Comparison of ENCODE assay signal across 27 cellular contexts in the genomic region with DNA sequence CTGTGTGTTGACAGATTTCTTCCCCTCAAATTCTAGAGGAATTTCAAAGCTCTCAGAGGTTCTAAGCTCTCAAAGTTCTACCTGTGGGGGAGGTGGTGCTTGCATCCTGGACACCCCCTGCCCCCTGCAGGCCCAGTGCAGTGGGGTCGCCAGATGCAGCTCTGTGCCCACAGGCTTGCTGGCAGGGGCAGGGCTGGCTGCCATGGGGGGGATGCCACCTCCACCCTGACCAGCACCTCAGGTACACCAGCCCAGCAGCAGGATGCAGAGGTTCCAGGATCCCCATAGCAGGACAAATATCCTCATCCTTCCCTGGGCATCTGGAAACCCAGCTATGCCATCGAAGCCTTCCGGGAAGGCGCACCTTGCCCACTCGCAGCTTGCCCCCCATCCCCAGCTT.
DNase-seq lines count a peak whose midpoint lies in the region; ATAC-seq and TF ChIP-seq lines count a peak whose summit lies in the region.
"Had no signal": no experiment of that assay in that cellular context is flagged by ENCODE, and none has a peak within 500 bp of the region (broad histone marks: within the 10 kb centered on the region; RNA-seq: fewer than 3 reads in every experiment).

No MANE protein-coding gene starts in this region.

- no peak for TF ChIP-seq POLR2A in Peyer's patch (IDR thresholded peaks at IDR 0.05)
- no peak for TF ChIP-seq POLR2A in stomach (IDR thresholded peaks at IDR 0.05)

- no peak overlapping the region for H3K4me2 ChIP-seq in SK-N-SH
- H3K4me2 ChIP-seq: GM23338 had no signal

- no peaks in the 10 kb centered on the region for H3F3A ChIP-seq in SK-N-SH (replicated peaks; ENCODE audit: insufficient read depth)

- H4K20me1 ChIP-seq in SK-N-SH (ENCODE audit: insufficient read depth): no peaks in the 10 kb centered on the region

- H3K4me1 ChIP-seq in SK-N-SH (ENCODE audit: control insufficient read depth in 1 of 2, insufficient read depth in 2 of 2, low read depth in 1 of 2, low read length in 1 of 2): peaks cover 0 to 19% of the 10 kb centered on the region in 2 experiments; a peak in 1 of 4 replicates
- H3K4me1 ChIP-seq in Peyer's patch: no peaks in the 10 kb centered on the region
- H3K4me1 ChIP-seq in stomach: no peaks in the 10 kb centered on the region
- H3K4me1 ChIP-seq in naive thymus-derived CD4-positive, alpha-beta T cell (ENCODE audit: control insufficient read depth in 2 of 2, insufficient read depth in 2 of 2, low read length in 2 of 2): peaks cover 7 to 8% of the 10 kb centered on the region in 2 donors
- H3K4me1 ChIP-seq: Caco-2, HAP-1 had no signal

- H3K36me3 ChIP-seq in SK-N-SH (replicated peaks in 1 of 2; ENCODE audit: control insufficient read depth in 1 of 2, insufficient read depth in 2 of 2, low read length in 1 of 2) (no peaks in the 10 kb centered on the region), Peyer's patch (no peaks in the 10 kb centered on the region), stomach (no peaks in the 10 kb centered on the region)
- no peaks in the 10 kb centered on the region for H3K36me3 ChIP-seq in naive thymus-derived CD4-positive, alpha-beta T cell (ENCODE audit: control insufficient read depth in 2 of 3, insufficient read depth in 3 of 3, low read length in 3 of 3)
- H3K36me3 ChIP-seq: HAP-1 had no signal

- WGBS in SK-N-SH (ENCODE audit: low lambda C conversion rate): 62% methylated on average over 4 of the region's 5 CpGs
- WGBS in stomach, 5 donors: 81 to 98% (median 89%) methylated on average over 1 to 5 of the region's 5 CpGs

- no peaks in the 10 kb centered on the region for H3K9me3 ChIP-seq in SK-N-SH
- no peaks in the 10 kb centered on the region for H3K9me3 ChIP-seq in Peyer's patch
- H3K9me3 ChIP-seq in stomach: peaks cover 3 to 14% (median 7%) of the 10 kb centered on the region in 4 donors
- no peaks in the 10 kb centered on the region for H3K9me3 ChIP-seq in naive thymus-derived CD4-positive, alpha-beta T cell (ENCODE audit: control insufficient read depth in 2 of 3, low read length in 3 of 3)

- H3K4me3 ChIP-seq in SK-N-SH (ENCODE audit: low read depth in 2 of 2, low read length in 1 of 2) (no peak overlapping the region), Peyer's patch (no peak overlapping the region), stomach (no peak overlapping the region)
- no peak overlapping the region for H3K4me3 ChIP-seq in naive thymus-derived CD4-positive, alpha-beta T cell (ENCODE audit: low read length)
- H3K4me3 ChIP-seq: GM23338, HAP-1 had no signal

- H3K79me2 ChIP-seq in SK-N-SH (ENCODE audit: insufficient read depth): no peaks in the 10 kb centered on the region

- H3K27ac ChIP-seq in SK-N-SH (ENCODE audit: low read depth in 2 of 2, low read length in 1 of 2) (peak overlapping the region in 1 of 2 experiments; percentile 77; a peak in 2 of 4 replicates), Peyer's patch (no peak overlapping the region), stomach (no peak overlapping the region), RWPE1 (no peak overlapping the region)
- no peak overlapping the region for H3K27ac ChIP-seq in naive thymus-derived CD4-positive, alpha-beta T cell (ENCODE audit: low read depth, low read length)
- H3K27ac ChIP-seq: 22Rv1, C4-2B, HL-60 had no signal

- TF ChIP-seq RAD21 in SK-N-SH (IDR thresholded peaks at IDR 0.05; ENCODE audit: low read length): no peak

- no peak overlapping the region for H2AFZ ChIP-seq in SK-N-SH (ENCODE audit: low read depth)
- H2AFZ ChIP-seq: GM23338 had no signal

- TF ChIP-seq EP300 in SK-N-SH (IDR thresholded peaks at IDR 0.05; ENCODE audit: borderline replicate concordance in 1 of 2, low read depth in 1 of 2, low read length in 1 of 2) (no peak), stomach (IDR thresholded peaks at IDR 0.05) (no peak)

- H3K4me3 Mint-ChIP-seq in naive thymus-derived CD4-positive, alpha-beta T cell: no peak overlapping the region
- H3K4me3 Mint-ChIP-seq: B cell; CD8-positive, alpha-beta T cell; GM23338; HFFc6 had no signal

- intact Hi-C loops in stomach (cut with DNase I; ENCODE audit: low total_unique reads): no loop called here
- intact Hi-C loops in naive thymus-derived CD4-positive, alpha-beta T cell (cut with micrococcal nuclease): no loop called here

- no peaks in the 10 kb centered on the region for H3K9me2 ChIP-seq in SK-N-SH

- H3K27me3 ChIP-seq in SK-N-SH (ENCODE audit: insufficient read depth) (no peaks in the 10 kb centered on the region), Peyer's patch (no peaks in the 10 kb centered on the region), stomach (peaks cover 0 to 69% (median 10%) of the 10 kb centered on the region in 3 donors)
- H3K27me3 ChIP-seq in naive thymus-derived CD4-positive, alpha-beta T cell (ENCODE audit: control insufficient read depth in 2 of 2, insufficient read depth in 2 of 2, low read length in 2 of 2): no peaks in the 10 kb centered on the region

- CTCF ChIA-PET in SK-N-SH (lab: Yijun Ruan, JAX): interaction anchor here (0.9 to 1.6 kb wide), 4 partner anchors 10 to 106 kb away, joined by 3 to 8 read pairs (median 4); no protein-coding TSS in a partner anchor
- CTCF ChIA-PET in RWPE1 (lab: Yijun Ruan, JAX): no interaction called here
- CTCF ChIA-PET in naive thymus-derived CD4-positive, alpha-beta T cell (lab: Charles Lee): no interaction called here

- H3K9ac ChIP-seq in SK-N-SH: no peak overlapping the region

- TF ChIP-seq CTCF in SK-N-SH (IDR thresholded peaks at IDR 0.05) (no peak), Peyer's patch (IDR thresholded peaks at IDR 0.05) (no peak), stomach (IDR thresholded peaks at IDR 0.05) (no peak), RWPE1 (conservative IDR thresholded peaks at IDR 0.05; ENCODE audit: low read depth) (no peak)

- POLR2A ChIA-PET in SK-N-SH (lab: Yijun Ruan, JAX): interaction anchor here (1.0 to 1.2 kb wide), 2 partner anchors 10 to 11 kb away, joined by 3 to 4 read pairs; no protein-coding TSS in a partner anchor
- POLR2A ChIA-PET in RWPE1 (lab: Yijun Ruan, JAX; ENCODE audit: low non-redundant PET): no interaction called here
- POLR2A ChIA-PET in naive thymus-derived CD4-positive, alpha-beta T cell (lab: Charles Lee): no interaction called here

- peaks cover 7 to 56% (median 37%) of the 10 kb centered on the region in 5 donors for H3K27me3 Mint-ChIP-seq in naive thymus-derived CD4-positive, alpha-beta T cell

- no peak overlapping the region for H3K27ac Mint-ChIP-seq in naive thymus-derived CD4-positive, alpha-beta T cell
- H3K27ac Mint-ChIP-seq: B cell; CD8-positive, alpha-beta T cell; GM23338; HFFc6 had no signal

- peaks cover 0 to 11% (median 7%) of the 10 kb centered on the region in 5 donors for H3K36me3 Mint-ChIP-seq in naive thymus-derived CD4-positive, alpha-beta T cell
- H3K36me3 Mint-ChIP-seq: CD8-positive, alpha-beta T cell had no signal

- peaks cover 0 to 27% (median 10%) of the 10 kb centered on the region in 11 donors for H3K9me3 Mint-ChIP-seq in naive thymus-derived CD4-positive, alpha-beta T cell
- H3K9me3 Mint-ChIP-seq: CD8-positive, alpha-beta T cell had no signal

- peaks cover 0 to 21% (median 13%) of the 10 kb centered on the region in 7 donors for H3K4me1 Mint-ChIP-seq in naive thymus-derived CD4-positive, alpha-beta T cell
- H3K4me1 Mint-ChIP-seq: B cell had no signal

- DNase-seq in SK-N-SH (peak; percentile 65), Peyer's patch (peak in 2 of 3 donors; percentile 7 to 23), mesenteric fat pad (ENCODE audit: low spot score) (peak; percentile 55), stomach (peak; percentile 3), RWPE1 (ENCODE audit: low spot score) (no peak), globus pallidus (ENCODE audit: low spot score) (no peak)
- no peak for DNase-seq in naive thymus-derived CD4-positive, alpha-beta T cell
- DNase-seq: Caco-2; HFFc6; NCI-H1048; NCI-H1417; NCI-H1694; NCI-H2029 treated with DMSO at 0.1 percent for 48 hours; NCI-H446 treated with DMSO at 0.1 percent for 48 hours; NCI-H526; NCI-H82; NK-92 treated with Interleukin-12 subunit alpha and Interleukin-12 subunit beta, amount 100 ng/mL, for 24 hours; PC-3; Right ventricle myocardium superior had no signal

- no peak for ATAC-seq in SK-N-SH treated with all-trans-retinoic acid at 6 μM for 48 hours
- no peak for ATAC-seq in naive thymus-derived CD4-positive, alpha-beta T cell
- ATAC-seq: CD8-positive, alpha-beta T cell; PC-3 had no signal

TF ChIP-seq in SK-N-SH, 30 proteins besides CTCF, POLR2A, EP300 and RAD21:
- TF ChIP-seq FOXJ3 (CRISPR knock-in tag; IDR thresholded peaks at IDR 0.05): no peak

TF ChIP-seq in SK-N-SH treated with all-trans-retinoic acid at 6 μM for 48 hours, 23 proteins besides CTCF, POLR2A, EP300 and RAD21:
- TF ChIP-seq SNAI2 (CRISPR knock-in tag; IDR thresholded peaks at IDR 0.05) (no peak), ZNF565 (CRISPR knock-in tag; conservative IDR thresholded peaks at IDR 0.05; ENCODE audit: low read depth) (no peak), ISL1 (CRISPR knock-in tag; IDR thresholded peaks at IDR 0.05) (no peak), TOX (CRISPR knock-in tag; IDR thresholded peaks at IDR 0.05; ENCODE audit: borderline replicate concordance) (no peak)
- TF ChIP-seq, protein P1, sequence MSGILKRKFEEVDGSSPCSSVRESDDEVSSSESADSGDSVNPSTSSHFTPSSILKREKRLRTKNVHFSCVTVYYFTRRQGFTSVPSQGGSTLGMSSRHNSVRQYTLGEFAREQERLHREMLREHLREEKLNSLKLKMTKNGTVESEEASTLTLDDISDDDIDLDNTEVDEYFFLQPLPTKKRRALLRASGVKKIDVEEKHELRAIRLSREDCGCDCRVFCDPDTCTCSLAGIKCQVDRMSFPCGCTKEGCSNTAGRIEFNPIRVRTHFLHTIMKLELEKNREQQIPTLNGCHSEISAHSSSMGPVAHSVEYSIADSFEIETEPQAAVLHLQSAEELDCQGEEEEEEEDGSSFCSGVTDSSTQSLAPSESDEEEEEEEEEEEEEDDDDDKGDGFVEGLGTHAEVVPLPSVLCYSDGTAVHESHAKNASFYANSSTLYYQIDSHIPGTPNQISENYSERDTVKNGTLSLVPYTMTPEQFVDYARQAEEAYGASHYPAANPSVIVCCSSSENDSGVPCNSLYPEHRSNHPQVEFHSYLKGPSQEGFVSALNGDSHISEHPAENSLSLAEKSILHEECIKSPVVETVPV (CRISPR knock-in tag; IDR thresholded peaks at IDR 0.05): no peak

Comparison
In these comparisons a context has a peak if more than half of its experiments do, and no peak if none do; other contexts are left out.
1. DNase-seq: peak in SK-N-SH (single experiment), Peyer's patch (2 of 3), mesenteric fat pad (single experiment) and stomach (single experiment); none in RWPE1 (single experiment), globus pallidus (single experiment) and naive thymus-derived CD4-positive, alpha-beta T cell (0 of 9).